Comparison of ENCODE assay signal across 17 cellular contexts in genomic region chr20:44087051-44087856, GRCh38.
DNase-seq lines count a peak whose midpoint lies in the region; ATAC-seq and TF ChIP-seq lines count a peak whose summit lies in the region.
"Had no signal": no experiment of that assay in that cellular context is flagged by ENCODE, and none has a peak within 500 bp of the region (broad histone marks: within the 10 kb centered on the region; RNA-seq: fewer than 3 reads in every experiment).

No MANE protein-coding gene starts in this region.

- no peak overlapping the region for H2AFZ ChIP-seq in neuronal stem cell (ENCODE audit: low read length)

- no peaks in the 10 kb centered on the region for H3K4me1 Mint-ChIP-seq in immature natural killer cell
- H3K4me1 Mint-ChIP-seq: B cell; CD4-positive, alpha-beta memory T cell had no signal

- peaks cover 0 to 51% (median 31%) of the 10 kb centered on the region in 4 donors for H3K4me1 ChIP-seq in esophagus muscularis mucosa
- H3K4me1 ChIP-seq in neuronal stem cell (ENCODE audit: control insufficient read depth in 2 of 2, insufficient read depth in 1 of 2, low read depth in 1 of 2, low read length in 2 of 2), result no peaks in the 10 kb centered on the region

- no peak for TF ChIP-seq EP300 in esophagus muscularis mucosa (IDR thresholded peaks at IDR 0.05)

- intact Hi-C loops in esophagus muscularis mucosa (cut with DNase I), result no loop called here

- ATAC-seq in GM19035 (IDR thresholded peaks at IDR 0.05; ENCODE audit: unreplicated experiment), result no peak
- ATAC-seq: PC-3 had no signal

- H3K23ac ChIP-seq in neuronal stem cell (ENCODE audit: low read depth, low read length, poor library complexity), result peak overlapping the region; percentile 40

- H3K9me3 ChIP-seq in MG63, result no peaks in the 10 kb centered on the region
- H3K9me3 ChIP-seq in esophagus muscularis mucosa, result no peaks in the 10 kb centered on the region
- H3K9me3 ChIP-seq in neuronal stem cell (replicated peaks in 1 of 2; ENCODE audit: control insufficient read depth in 2 of 2, insufficient read depth in 1 of 2, low read depth in 1 of 2, low read length in 2 of 2), result no peaks in the 10 kb centered on the region

- H3K27ac ChIP-seq in esophagus muscularis mucosa (replicated peaks in 1 of 4), result peak overlapping the region in 3 of 4 donors; percentile 36 to 64 (median 43)
- no peak overlapping the region for H3K27ac ChIP-seq in neuronal stem cell (replicated peaks; ENCODE audit: low read length)

- no peaks in the 10 kb centered on the region for H3K79me1 ChIP-seq in neuronal stem cell (ENCODE audit: low read depth, low read length)

- H3K4me3 ChIP-seq in MG63 (no peak overlapping the region), esophagus muscularis mucosa (no peak overlapping the region), neuronal stem cell (ENCODE audit: low read length in 2 of 2) (no peak overlapping the region)

- H3K36me3 ChIP-seq in MG63, result no peaks in the 10 kb centered on the region
- no peaks in the 10 kb centered on the region for H3K36me3 ChIP-seq in esophagus muscularis mucosa
- no peaks in the 10 kb centered on the region for H3K36me3 ChIP-seq in neuronal stem cell (replicated peaks in 1 of 2; ENCODE audit: control insufficient read depth in 2 of 2, insufficient read depth in 2 of 2, low read length in 2 of 2)

- no peaks in the 10 kb centered on the region for H3K27me3 ChIP-seq in MG63
- no peaks in the 10 kb centered on the region for H3K27me3 ChIP-seq in esophagus muscularis mucosa
- peaks cover 0 to 4% (median 0%) of the 10 kb centered on the region in 3 experiments for H3K27me3 ChIP-seq in neuronal stem cell (ENCODE audit: control insufficient read depth in 3 of 3, insufficient read depth in 3 of 3, low read depth in 1 of 3, low read length in 3 of 3)

- H4K8ac ChIP-seq in neuronal stem cell (ENCODE audit: low read depth, low read length), result no peak overlapping the region

- no peak overlapping the region for H3K18ac ChIP-seq in neuronal stem cell (ENCODE audit: low read length)

- no peak overlapping the region for H3K4me3 Mint-ChIP-seq in immature natural killer cell
- H3K4me3 Mint-ChIP-seq: B cell; CD4-positive, alpha-beta memory T cell had no signal

- no peak overlapping the region for H4K91ac ChIP-seq in neuronal stem cell (ENCODE audit: low read depth, low read length, poor library complexity)

- no peak overlapping the region for H3K14ac ChIP-seq in neuronal stem cell (ENCODE audit: low read length)

- peaks cover 5 to 9% (median 7%) of the 10 kb centered on the region in 3 donors for H3K27me3 Mint-ChIP-seq in immature natural killer cell (ENCODE audit: low read depth in 3 of 3)

- no peak for TF ChIP-seq POLR2A in esophagus muscularis mucosa (IDR thresholded peaks at IDR 0.05; ENCODE audit: low read depth)

- H2BK5ac ChIP-seq in neuronal stem cell (ENCODE audit: low read length), result no peak overlapping the region

- H3K4ac ChIP-seq in neuronal stem cell (ENCODE audit: low read length), result no peak overlapping the region

- H3K9ac ChIP-seq in neuronal stem cell (ENCODE audit: low read depth, low read length, poor library complexity), result no peak overlapping the region

- WGBS in esophagus muscularis mucosa, result 68% methylated on average over 15 of the region's 15 CpGs
- no CpG with 5 or more reads among the region's 15 CpGs for WGBS in neuronal stem cell (ENCODE audit: extremely low coverage in 2 of 2, insufficient read length in 2 of 2, insufficient replicate concordance in 1 of 2), 2 donors

- no peaks in the 10 kb centered on the region for H3K36me3 Mint-ChIP-seq in immature natural killer cell
- H3K36me3 Mint-ChIP-seq: CD4-positive, alpha-beta memory T cell had no signal

- no peaks in the 10 kb centered on the region for H3K9me3 Mint-ChIP-seq in immature natural killer cell
- H3K9me3 Mint-ChIP-seq: CD4-positive, alpha-beta memory T cell had no signal

- H3K27ac Mint-ChIP-seq in immature natural killer cell, result no peak overlapping the region
- H3K27ac Mint-ChIP-seq: B cell; CD4-positive, alpha-beta memory T cell had no signal

- no peak overlapping the region for H3K4me2 ChIP-seq in neuronal stem cell (ENCODE audit: insufficient read depth, low read length, poor library complexity, severe bottlenecking)

- H2AK5ac ChIP-seq in neuronal stem cell (ENCODE audit: low read depth, low read length), result peak overlapping the region; percentile 86

- TF ChIP-seq CTCF in esophagus muscularis mucosa (IDR thresholded peaks at IDR 0.05), result no peak

- H2BK120ac ChIP-seq in neuronal stem cell (ENCODE audit: low read depth, low read length), result no peak overlapping the region

- H2BK15ac ChIP-seq in neuronal stem cell (ENCODE audit: low read length), result no peak overlapping the region

- no peak overlapping the region for H2BK12ac ChIP-seq in neuronal stem cell (ENCODE audit: low read length)

- peak; percentile 27 for DNase-seq in Ammon's horn (ENCODE audit: low spot score)
- DNase-seq in MG63, result peak; percentile 70
- no peak for DNase-seq in esophagus muscularis mucosa (ENCODE audit: extremely low spot score)
- DNase-seq in neuronal stem cell (ENCODE audit: low spot score), result no peak
- DNase-seq in immature natural killer cell, result no peak
- no peak for DNase-seq in AG08395 (ENCODE audit: low spot score)
- DNase-seq: CD4-positive, alpha-beta memory T cell; DND-41; GDM1; HCEC 1CT; NCI-H1092; NCI-H2107; NCI-H345; NCI-H748 treated with DMSO at 0.1 percent for 48 hours; PC-3 had no signal

Comparison
In these comparisons a context has a peak if more than half of its experiments do, and no peak if none do; other contexts are left out.
1. DNase-seq: peak in Ammon's horn (single experiment) and MG63 (single experiment); none in esophagus muscularis mucosa (single experiment), neuronal stem cell (single experiment), immature natural killer cell (0 of 3) and AG08395 (single experiment).